ENCODE assay signal across 19 cellular contexts in genomic region chr7:135938086-135938485, GRCh38. TPM values are rescaled to one million over a fixed set of nuclear protein-coding genes. Genes with fewer than 3 reads are reported as not detected.
A peak's percentile ranks its signal among the peaks of the same experiment; 100 is the strongest.
DNase-seq lines count a peak whose midpoint lies in the region; ATAC-seq and TF ChIP-seq lines count a peak whose summit lies in the region.
"Had no signal": no experiment of that assay in that cellular context is flagged by ENCODE, and none has a peak within 500 bp of the region (broad histone marks: within the 10 kb centered on the region; RNA-seq: fewer than 3 reads in every experiment).

No MANE protein-coding gene starts in this region.

- H3K27ac Mint-ChIP-seq in T-helper 17 cell: peak overlapping the region; percentile 84
- peak overlapping the region in 4 of 6 donors; percentile 13 to 60 (median 52) for H3K27ac Mint-ChIP-seq in naive B cell

- intact Hi-C loops in left cardiac atrium (cut with DNase I) (no loop called here), vagina (cut with DNase I) (no loop called here), left lung (cut with DNase I) (no loop called here)

- H3K9me3 ChIP-seq in cardiac muscle cell (ENCODE audit: low read depth): no peaks in the 10 kb centered on the region
- no peaks in the 10 kb centered on the region for H3K9me3 ChIP-seq in T-helper 17 cell (ENCODE audit: control insufficient read depth, low read length, poor library complexity, severe bottlenecking)
- no peaks in the 10 kb centered on the region for H3K9me3 ChIP-seq in vagina
- no peaks in the 10 kb centered on the region for H3K9me3 ChIP-seq in left lung
- H3K9me3 ChIP-seq: A549, BLaER1 had no signal

- no peak overlapping the region for H3K4me3 ChIP-seq in cardiac muscle cell
- H3K4me3 ChIP-seq in vagina: no peak overlapping the region
- H3K4me3 ChIP-seq in left lung: no peak overlapping the region
- H3K4me3 ChIP-seq: A549, BLaER1 had no signal

- H3K9me3 Mint-ChIP-seq in naive B cell: no peaks in the 10 kb centered on the region

- no peak for TF ChIP-seq POLR2A in vagina (IDR thresholded peaks at IDR 0.05)

- TF ChIP-seq CTCF in cardiac muscle cell (IDR thresholded peaks at IDR 0.05; ENCODE audit: low read depth, low read length): no peak
- TF ChIP-seq CTCF in vagina (IDR thresholded peaks at IDR 0.05): no peak
- no peak for TF ChIP-seq CTCF in left lung (IDR thresholded peaks at IDR 0.05)

- peak overlapping the region; percentile 25 for H3K4me3 Mint-ChIP-seq in T-helper 17 cell
- H3K4me3 Mint-ChIP-seq in naive B cell: no peak overlapping the region

- H3K27me3 ChIP-seq in cardiac muscle cell: no peaks in the 10 kb centered on the region
- no peaks in the 10 kb centered on the region for H3K27me3 ChIP-seq in vagina
- no peaks in the 10 kb centered on the region for H3K27me3 ChIP-seq in left lung
- H3K27me3 ChIP-seq: BLaER1 had no signal

- peaks cover 64% of the 10 kb centered on the region for H3K4me1 Mint-ChIP-seq in T-helper 17 cell
- H3K4me1 Mint-ChIP-seq in naive B cell: peaks cover 74 to 83% (median 79%) of the 10 kb centered on the region in 3 donors

- DNase-seq in cardiac muscle cell (ENCODE audit: low read depth in 1 of 2, low spot score in 1 of 2) (no peak), left cardiac atrium (no peak), T-helper 17 cell (no peak), naive B cell (no peak), RKO (ENCODE audit: low spot score) (no peak), vagina (ENCODE audit: extremely low spot score in 2 of 2) (no peak), left lung (no peak)
- DNase-seq: DND-41, KBM-7, MV-4-11, NCI-H1694 treated with DMSO at 0.1 percent for 48 hours, NCI-H2107, NCI-H510A, NCI-H774, SHP77 had no signal

- no peak for ATAC-seq in left cardiac atrium
- no peak for ATAC-seq in T-helper 17 cell
- no peak for ATAC-seq in naive B cell (ENCODE audit: low read depth in 2 of 2)
- no peak for ATAC-seq in left lung
- ATAC-seq in GM21576 (IDR thresholded peaks at IDR 0.05; ENCODE audit: unreplicated experiment): no peak
- ATAC-seq: A549, SK-N-SH treated with all-trans-retinoic acid at 6 μM for 48 hours had no signal

- H3K36me3 Mint-ChIP-seq in T-helper 17 cell (ENCODE audit: low read depth) (no peaks in the 10 kb centered on the region), naive B cell (peaks cover 4 to 6% of the 10 kb centered on the region in 2 donors)

- no peaks in the 10 kb centered on the region for H3K27me3 Mint-ChIP-seq in T-helper 17 cell
- no peaks in the 10 kb centered on the region for H3K27me3 Mint-ChIP-seq in naive B cell

- H3K27ac ChIP-seq in cardiac muscle cell (peak overlapping the region; percentile 92), vagina (no peak overlapping the region), left lung (no peak overlapping the region)
- H3K27ac ChIP-seq: A549, BLaER1 had no signal

- H3K36me3 ChIP-seq in cardiac muscle cell (no peaks in the 10 kb centered on the region), vagina (no peaks in the 10 kb centered on the region), left lung (no peaks in the 10 kb centered on the region)

- H3K4me1 ChIP-seq in cardiac muscle cell (ENCODE audit: low read depth) (peaks cover 85% of the 10 kb centered on the region), vagina (peaks cover 36% of the 10 kb centered on the region), left lung (peaks cover 0 to 5% of the 10 kb centered on the region in 2 donors)

RNA-seq across cellular contexts. Expression of gene MTPN, which starts 39.1 kb away (rescaled TPM):
- total RNA-seq in cardiac muscle cell: 110 and 141 TPM in 2 replicates
- polyA plus RNA-seq in cardiac muscle cell: 79.0 and 86.1 TPM in 2 replicates
- 100 to 1,000 TPM in 1 of 2 donors, 10 to 100 TPM in 1; 82.1 to 113 TPM for total RNA-seq in left cardiac atrium
- total RNA-seq in T-helper 17 cell: 100 to 1,000 TPM; 104 to 193 TPM
- polyA plus RNA-seq in naive B cell (ENCODE audit: low read depth in 6 of 6): 100 to 1,000 TPM; 203 to 341 (median 281) TPM
- total RNA-seq in vagina: 55.7 TPM
- total RNA-seq in left lung: 100 to 1,000 TPM; 117 to 130 TPM
